8 cellular contexts compared by ENCODE assay signal in the genomic region with DNA sequence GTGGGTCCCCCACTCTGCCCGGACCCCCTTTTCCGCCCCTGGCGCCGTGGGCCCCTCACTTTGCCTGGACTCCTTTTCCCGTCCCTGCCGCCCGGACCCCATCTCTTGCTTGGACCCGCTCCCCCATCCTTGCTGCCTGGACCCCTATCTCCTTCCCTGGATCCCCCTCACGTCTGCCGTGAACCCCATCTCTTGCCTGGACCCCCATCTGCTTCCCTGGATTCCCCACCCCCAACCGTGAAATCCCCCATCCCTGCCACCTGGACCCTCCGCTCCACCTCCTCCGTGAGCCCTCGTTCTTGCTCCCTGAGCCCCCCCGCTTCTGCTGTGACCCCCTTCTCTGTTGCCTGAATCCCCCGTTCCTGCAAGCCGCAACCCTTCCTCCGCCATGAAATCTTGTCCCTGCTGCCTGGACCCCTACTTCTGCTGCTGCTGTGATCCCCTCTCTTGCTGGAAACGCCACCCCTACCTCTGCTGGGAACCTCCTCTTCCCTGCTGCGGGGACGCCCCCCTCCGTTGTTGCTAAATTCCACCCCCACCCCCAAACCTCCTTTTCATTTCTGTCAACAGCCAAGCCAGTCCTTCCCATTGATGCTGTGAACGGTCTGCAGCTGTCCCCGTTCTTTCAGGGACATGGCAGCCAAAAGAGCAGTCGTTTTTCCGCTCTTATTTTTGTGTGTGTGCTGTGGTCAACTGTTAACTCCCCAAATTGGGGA. TPM values are rescaled to one million over a fixed set of nuclear protein-coding genes. Genes with fewer than 3 reads are reported as not detected.
DNase-seq lines count a peak whose midpoint lies in the region; ATAC-seq and TF ChIP-seq lines count a peak whose summit lies in the region.

No MANE protein-coding gene starts in this region.

- peak overlapping the region; percentile 7 to 48; a peak in 1 of 4 replicates for H4K8ac ChIP-seq in IMR-90 (ENCODE audit: low read depth in 2 of 2, low read length in 2 of 2)

- H2AK9ac ChIP-seq in IMR-90 (replicated peaks; ENCODE audit: low read depth, low read length, poor library complexity), result peak overlapping the region; percentile 99

- dilution Hi-C loops in IMR-90 (cut with HindIII; ENCODE audit: low sequenced_read_pairs, unreplicated experiment), result no loop called here

- intact Hi-C loops in IMR-90 (cut with micrococcal nuclease), result no loop called here

- no peak overlapping the region; the same call in 1 of the 2 replicates for H4K91ac ChIP-seq in IMR-90 (ENCODE audit: insufficient read depth, low read depth, low read length)

- H3K27me3 ChIP-seq in IMR-90 (ENCODE audit: control insufficient read depth, insufficient read depth, low read length) (no peaks in the 10 kb centered on the region), layer of hippocampus (ENCODE audit: control insufficient read depth, insufficient read depth, low read length) (peaks cover 2% of the 10 kb centered on the region)

- peaks cover 7 to 42% of the 10 kb centered on the region in 2 experiments for H3K79me1 ChIP-seq in IMR-90 (ENCODE audit: low read depth in 1 of 2, low read length in 2 of 2)

- TF ChIP-seq POLR2A in IMR-90 (IDR thresholded peaks at IDR 0.05; ENCODE audit: low read depth, low read length), result no peak

- H3K27ac ChIP-seq in C4-2B (peak overlapping the region; percentile 92), IMR-90 (ENCODE audit: insufficient read depth, low read length) (peak overlapping the region; percentile 73), layer of hippocampus (ENCODE audit: low read depth, low read length) (peak overlapping the region; percentile 92)

- no peaks in the 10 kb centered on the region for H3K9me3 ChIP-seq in IMR-90 (ENCODE audit: control insufficient read depth, insufficient read depth, low read length)

- no peak overlapping the region for H4K5ac ChIP-seq in IMR-90 (ENCODE audit: low read depth, low read length)

- no peak for ATAC-seq in IMR-90 (ENCODE audit: low read depth)
- ATAC-seq in stimulated activated naive CD8-positive, alpha-beta T cell treated with anti-CD3 and anti-CD28 coated beads, Interleukin-15, Interleukin-2, amounts not matched to agents 100 U/mL and 50 U/mL, for 24 hours, result no peak
- ATAC-seq in GM21737 (IDR thresholded peaks at IDR 0.05; ENCODE audit: unreplicated experiment), result no peak

- H4K20me1 ChIP-seq in IMR-90 (ENCODE audit: insufficient read depth, low read length), result peaks cover 4% of the 10 kb centered on the region; the same call in 1 of the 2 replicates

- H3K18ac ChIP-seq in IMR-90 (ENCODE audit: low read depth, low read length), result no peak overlapping the region; the same call in 1 of the 2 replicates

- no peak overlapping the region for H2BK15ac ChIP-seq in IMR-90 (ENCODE audit: low read depth, low read length)

- H3K9me1 ChIP-seq in IMR-90 (ENCODE audit: insufficient read depth, low read length), result peaks cover 9% of the 10 kb centered on the region

- H3K4me1 ChIP-seq in IMR-90 (ENCODE audit: control insufficient read depth, insufficient read depth, low read length), result peaks cover 9% of the 10 kb centered on the region

- no TSS peak for BruUV-seq in IMR-90 (replicated peaks; lab: Mats Ljungman, UMichigan)

- TF ChIP-seq CTCF in C4-2B (conservative IDR thresholded peaks at IDR 0.05) (no peak), IMR-90 (conservative IDR thresholded peaks at IDR 0.05; ENCODE audit: low read depth, low read length) (no peak)

- H3K4ac ChIP-seq in IMR-90 (ENCODE audit: low read depth, low read length), result peak overlapping the region; percentile 71

- no peak for TF ChIP-seq RAD21 in IMR-90 (IDR thresholded peaks at IDR 0.05; ENCODE audit: low read length)

- H3K36me3 ChIP-seq in IMR-90 (ENCODE audit: control insufficient read depth, insufficient read depth, low read length), result peaks cover 18% of the 10 kb centered on the region

- peak overlapping the region; percentile 88 for H2AK5ac ChIP-seq in IMR-90 (ENCODE audit: low read depth, low read length)

- CTCF ChIA-PET in IMR-90 (lab: Yijun Ruan, JAX), result no interaction called here

- peak overlapping the region; percentile 51 for H2BK5ac ChIP-seq in IMR-90 (ENCODE audit: low read depth, low read length, poor library complexity, severe bottlenecking)

- peak overlapping the region; percentile 91 for H3K9ac ChIP-seq in IMR-90 (ENCODE audit: low read depth, low read length)

- in situ Hi-C loops in IMR-90 (cut with MboI; ENCODE audit: low sequenced_read_pairs), result no loop called here

- no peak overlapping the region for H2BK120ac ChIP-seq in IMR-90 (ENCODE audit: low read depth, low read length)

- H3K4me3 ChIP-seq in IMR-90 (ENCODE audit: insufficient read depth, low read depth, low read length), result peak overlapping the region; percentile 80

- peak overlapping the region; percentile 81 for H3K4me2 ChIP-seq in IMR-90 (ENCODE audit: low read depth, low read length)

- H2AFZ ChIP-seq in IMR-90 (replicated peaks; ENCODE audit: low read length, poor library complexity), result peak overlapping the region; percentile 87

- H3K14ac ChIP-seq in IMR-90 (replicated peaks; ENCODE audit: low read depth, low read length), result peak overlapping the region; percentile 92

- POLR2A ChIA-PET in IMR-90 (lab: Charles Lee; ENCODE audit: unreplicated experiment), result no interaction called here

- H3K56ac ChIP-seq in IMR-90 (ENCODE audit: extremely low read depth, insufficient read depth, low read length), result peak overlapping the region; percentile 63; the same call in 1 of the 2 replicates

- WGBS in IMR-90 (ENCODE audit: extremely low coverage in 2 of 2, insufficient read length in 1 of 2), 2 experiments, result 0% methylated on average over 7 of the region's 26 CpGs; no CpG with 5 or more reads in 1 of the 2 experiments

- DNase-seq in IMR-90 (no peak), astrocyte of the hippocampus (ENCODE audit: low read depth, low spot score) (peak; percentile 39), DMS53 (lab: John Stamatoyannopoulos, UW) (no peak), AG20443 (ENCODE audit: low spot score) (no peak)
- peak; percentile 27 for DNase-seq in stimulated activated naive CD8-positive, alpha-beta T cell treated with anti-CD3 and anti-CD28 coated beads, Interleukin-15, Interleukin-2, amounts not matched to agents 100 U/mL and 50 U/mL, for 24 hours

- H3K23ac ChIP-seq in IMR-90 (ENCODE audit: low read depth, low read length), result peak overlapping the region; percentile 57

- H2BK20ac ChIP-seq in IMR-90 (ENCODE audit: low read depth, low read length), result no peak overlapping the region

TF ChIP-seq in IMR-90, 13 proteins besides CTCF, POLR2A, EP300 and RAD21:
- TF ChIP-seq MAZ (IDR thresholded peaks at IDR 0.05; ENCODE audit: borderline replicate concordance, low read depth, low read length) (0 out of 2 replicates have a peak, but pooled peaks have one; percentile 30), NFE2L2 (IDR thresholded peaks at IDR 0.05; ENCODE audit: low read depth, low read length) (no peak), BHLHE40 (IDR thresholded peaks at IDR 0.05; ENCODE audit: low read depth, low read length) (no peak), MAFK (IDR thresholded peaks at IDR 0.05; ENCODE audit: low read depth, low read length) (no peak), CEBPB (IDR thresholded peaks at IDR 0.05; ENCODE audit: low read depth, low read length) (no peak), SMC3 (IDR thresholded peaks at IDR 0.05; ENCODE audit: low read depth, low read length) (no peak), USF2 (IDR thresholded peaks at IDR 0.05; ENCODE audit: low read depth, low read length) (no peak)
- TF ChIP-seq, protein P1, sequence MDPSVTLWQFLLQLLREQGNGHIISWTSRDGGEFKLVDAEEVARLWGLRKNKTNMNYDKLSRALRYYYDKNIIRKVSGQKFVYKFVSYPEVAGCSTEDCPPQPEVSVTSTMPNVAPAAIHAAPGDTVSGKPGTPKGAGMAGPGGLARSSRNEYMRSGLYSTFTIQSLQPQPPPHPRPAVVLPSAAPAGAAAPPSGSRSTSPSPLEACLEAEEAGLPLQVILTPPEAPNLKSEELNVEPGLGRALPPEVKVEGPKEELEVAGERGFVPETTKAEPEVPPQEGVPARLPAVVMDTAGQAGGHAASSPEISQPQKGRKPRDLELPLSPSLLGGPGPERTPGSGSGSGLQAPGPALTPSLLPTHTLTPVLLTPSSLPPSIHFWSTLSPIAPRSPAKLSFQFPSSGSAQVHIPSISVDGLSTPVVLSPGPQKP (IDR thresholded peaks at IDR 0.05; ENCODE audit: borderline replicate concordance, low read depth, low read length), result no peak

RNA-seq across cellular contexts. Expression of gene NDUFS7, which starts 28.3 kb away (rescaled TPM):
- total RNA-seq in IMR-90 (2012; rRNA removed), result 60.8 and 64.7 TPM in 2 replicates
- polyA plus RNA-seq in IMR-90 (2012; rRNA removed), result 136 and 167 TPM in 2 replicates
- 283 and 387 TPM in 2 replicates for polyA plus RNA-seq in IMR-90 (2012; cell fraction: cytosol; rRNA removed)
- 76.0 and 256 TPM in 2 replicates for polyA plus RNA-seq in IMR-90 (2012; cell fraction: nucleus; rRNA removed; ENCODE audit: low replicate concordance)

RNA-seq across cellular contexts. Expression of gene GAMT, which starts 45.9 kb away (rescaled TPM):
- 22.8 and 23.9 TPM in 2 replicates for total RNA-seq in IMR-90 (2012; rRNA removed)
- polyA plus RNA-seq in IMR-90 (2012; rRNA removed), result 51.8 and 63.6 TPM in 2 replicates
- 37.4 and 106 TPM in 2 replicates for polyA plus RNA-seq in IMR-90 (2012; cell fraction: cytosol; rRNA removed)
- polyA plus RNA-seq in IMR-90 (2012; cell fraction: nucleus; rRNA removed; ENCODE audit: low replicate concordance), result 22.7 and 61.5 TPM in 2 replicates

RNA-seq across cellular contexts. Expression of gene DAZAP1, which starts 52.0 kb away (rescaled TPM):
- 22.0 and 35.3 TPM in 2 replicates for total RNA-seq in IMR-90 (2012; rRNA removed)
- polyA plus RNA-seq in IMR-90 (2012; rRNA removed), result 62.8 and 63.6 TPM in 2 replicates
- polyA plus RNA-seq in IMR-90 (2012; cell fraction: cytosol; rRNA removed), result 32.2 and 39.6 TPM in 2 replicates
- 127 and 151 TPM in 2 replicates for polyA plus RNA-seq in IMR-90 (2012; cell fraction: nucleus; rRNA removed; ENCODE audit: low replicate concordance)

Comparison
In these comparisons a context has a peak if more than half of its experiments do, and no peak if none do; other contexts are left out.
1. DNase-seq: peak in astrocyte of the hippocampus (single experiment) and stimulated activated naive CD8-positive, alpha-beta T cell treated with anti-CD3 and anti-CD28 coated beads, Interleukin-15, Interleukin-2, amounts not matched to agents 100 U/mL and 50 U/mL, for 24 hours (single experiment); none in IMR-90 (single experiment), DMS53 (single experiment) and AG20443 (single experiment).
2. Peak in every context shown above with its lines, with median percentiles within 50 percentile points of each other: H3K27ac ChIP-seq.